Comparison of ENCODE assay signal across 28 cellular contexts in the genomic region with DNA sequence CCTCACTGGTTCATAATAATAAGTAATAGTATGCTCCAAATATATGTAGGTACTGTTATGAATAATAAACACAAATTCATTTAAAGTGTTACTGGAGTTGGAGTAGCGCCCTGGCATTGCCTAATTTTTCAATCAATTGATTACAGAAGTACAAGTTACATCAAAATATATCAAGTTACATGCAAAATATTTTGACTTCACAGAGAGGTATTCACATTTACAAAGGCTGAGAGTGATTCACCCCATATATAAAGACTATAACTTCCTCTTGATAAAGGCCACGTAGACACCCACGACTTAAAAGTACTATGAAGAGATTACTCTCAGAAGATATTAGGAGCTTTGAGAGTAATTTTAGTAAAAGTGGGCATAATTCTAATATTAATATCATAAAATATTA. TPM values are rescaled to one million over a fixed set of nuclear protein-coding genes. Genes with fewer than 3 reads are reported as not detected.
DNase-seq lines count a peak whose midpoint lies in the region; TF ChIP-seq lines count a peak whose summit lies in the region.
"Had no signal": no experiment of that assay in that cellular context is flagged by ENCODE, and none has a peak within 500 bp of the region (broad histone marks: within the 10 kb centered on the region; RNA-seq: fewer than 3 reads in every experiment).

No MANE protein-coding gene starts in this region.

- H4K20me1 ChIP-seq in hepatocyte (ENCODE audit: insufficient read depth, poor library complexity, severe bottlenecking): no peaks in the 10 kb centered on the region

- DNase-seq in HS-5 (ENCODE audit: low read depth): peak; percentile 63
- peak; percentile 29 for DNase-seq in amniotic epithelial cell (ENCODE audit: low read depth)
- peak; percentile 19 for DNase-seq in fibroblast of gingiva (ENCODE audit: low read depth)
- no peak for DNase-seq in hepatocyte (ENCODE audit: low spot score)
- no peak for DNase-seq in lower leg skin (ENCODE audit: low spot score in 2 of 2)
- DNase-seq in colonic mucosa: no peak
- DNase-seq: activated CD4-positive, alpha-beta T cell treated with anti-CD3 and anti-CD28 coated beads, Interleukin-2, amount 10 ng/mL, durations not matched to agents 24 days and 14 days; activated effector memory CD4-positive, alpha-beta T cell treated with Interleukin-2 at 50 U/mL for 16 hours; activated naive CD8-positive, alpha-beta T cell treated with anti-CD3 and anti-CD28 coated beads for 36 hours; activated T-cell treated with anti-CD3 and anti-CD28 coated beads, Interleukin-2, amount 50 U/mL, for 1 hour; C1 segment of cervical spinal cord; DMS53; left cardiac atrium; naive thymus-derived CD8-positive, alpha-beta T cell; NCI-H1436 treated with DMSO at 0.1 percent for 48 hours; NCI-H345; NCI-H69; occipital lobe; psoas muscle; SIG-M5; sigmoid colon; stimulated activated naive B cell treated with anti-CD40 and anti-IgM and Interleukin-4, amounts not matched to agents 10 μg/mL and 1 μg/mL and 100 μg/mL, for 72 hours; substantia nigra; T1000; upper lobe of left lung had no signal

- H3K9me2 ChIP-seq in hepatocyte (replicated peaks; ENCODE audit: insufficient read depth): no peaks in the 10 kb centered on the region

- H3K79me2 ChIP-seq in hepatocyte: no peaks in the 10 kb centered on the region

- no peak overlapping the region for H3K9ac ChIP-seq in skeletal muscle satellite cell (ENCODE audit: low read depth, low read length)
- no peak overlapping the region for H3K9ac ChIP-seq in colonic mucosa (ENCODE audit: low read depth in 2 of 2, low read length in 2 of 2)

- H3K4me1 ChIP-seq in skeletal muscle satellite cell (ENCODE audit: control insufficient read depth, insufficient read depth, low read length) (peaks cover 23% of the 10 kb centered on the region), hepatocyte (ENCODE audit: insufficient read depth) (no peaks in the 10 kb centered on the region), colonic mucosa (no peaks in the 10 kb centered on the region)
- H3K4me1 ChIP-seq: psoas muscle, sigmoid colon, upper lobe of left lung had no signal

- H3K4me2 ChIP-seq in skeletal muscle satellite cell (ENCODE audit: low read length) (peak overlapping the region; percentile 4), hepatocyte (no peak overlapping the region)

- H3K9me3 ChIP-seq in skeletal muscle satellite cell (replicated peaks; ENCODE audit: low read length): peaks cover 3% of the 10 kb centered on the region
- H3K9me3 ChIP-seq in hepatocyte (ENCODE audit: low read depth): no peaks in the 10 kb centered on the region
- H3K9me3 ChIP-seq in colonic mucosa: no peaks in the 10 kb centered on the region
- H3K9me3 ChIP-seq: psoas muscle, sigmoid colon had no signal

- no peak overlapping the region for H3K27ac ChIP-seq in hepatocyte
- no peak overlapping the region for H3K27ac ChIP-seq in colonic mucosa
- H3K27ac ChIP-seq: psoas muscle, sigmoid colon, upper lobe of left lung had no signal

- intact Hi-C loops in lower leg skin (cut with DNase I; ENCODE audit: low total_unique reads) (no loop called here), colonic mucosa (cut with DNase I) (no loop called here)

- TF ChIP-seq POLR2A in lower leg skin (IDR thresholded peaks at IDR 0.05): no peak

- no peak for TF ChIP-seq CTCF in hepatocyte (IDR thresholded peaks at IDR 0.05; ENCODE audit: poor library complexity)
- no peak for TF ChIP-seq CTCF in lower leg skin (IDR thresholded peaks at IDR 0.05)
- no peak for TF ChIP-seq CTCF in colonic mucosa (IDR thresholded peaks at IDR 0.05)

- WGBS in hepatocyte (ENCODE audit: low lambda C conversion rate, missing lambda C conversion rate): 83% methylated on average over 3 of the region's 3 CpGs
- 62 to 84% methylated on average over 3 of the region's 3 CpGs for WGBS in lower leg skin, 2 donors

- no peak overlapping the region for H3K4me3 ChIP-seq in skeletal muscle satellite cell (ENCODE audit: low read length)
- no peak overlapping the region for H3K4me3 ChIP-seq in hepatocyte
- H3K4me3 ChIP-seq in lower leg skin (ENCODE audit: low read depth, poor library complexity, severe bottlenecking): no peak overlapping the region
- H3K4me3 ChIP-seq in colonic mucosa: no peak overlapping the region
- H3K4me3 ChIP-seq: psoas muscle, sigmoid colon, upper lobe of left lung had no signal

- H3K27me3 ChIP-seq in skeletal muscle satellite cell (ENCODE audit: control insufficient read depth, insufficient read depth, low read length): no peaks in the 10 kb centered on the region
- H3K27me3 ChIP-seq in hepatocyte: no peaks in the 10 kb centered on the region
- no peaks in the 10 kb centered on the region for H3K27me3 ChIP-seq in colonic mucosa
- H3K27me3 ChIP-seq: sigmoid colon, upper lobe of left lung had no signal

- H3K36me3 ChIP-seq in skeletal muscle satellite cell (ENCODE audit: insufficient read depth, low read length) (no peaks in the 10 kb centered on the region), hepatocyte (replicated peaks; ENCODE audit: insufficient read depth, low read depth) (no peaks in the 10 kb centered on the region), colonic mucosa (no peaks in the 10 kb centered on the region)
- H3K36me3 ChIP-seq: sigmoid colon, upper lobe of left lung had no signal

- no peak overlapping the region for H2AFZ ChIP-seq in hepatocyte

RNA-seq across cellular contexts. Expression of a gene that starts 13.6 kb away (rescaled TPM):
- total RNA-seq in skeletal muscle satellite cell (2012; rRNA removed): under 0.01 TPM in 2 replicates
- total RNA-seq in hepatocyte (5.7 and 7.5 TPM in 2 replicates), lower leg skin (1,000 to 10,000 TPM in 1 of 4 donors, 100 to 1,000 TPM in 3; 653 to 1,410 (median 857) TPM), colonic mucosa (100 to 1,000 TPM; 115 to 249 TPM)
- polyA plus RNA-seq in hepatocyte: 2.1 and 3.3 TPM in 2 replicates
- total RNA-seq: activated CD4-positive, alpha-beta T cell treated with anti-CD3 and anti-CD28 coated beads, Interleukin-2, amount 10 ng/mL, durations not matched to agents 24 days and 14 days; activated CD8-positive, alpha-beta memory T cell treated with anti-CD3 and anti-CD28 coated beads for 36 hours; activated naive CD8-positive, alpha-beta T cell treated with anti-CD3 and anti-CD28 coated beads for 36 hours; mononuclear cell; naive thymus-derived CD8-positive, alpha-beta T cell; occipital lobe; sigmoid colon had no signal
- polyA plus RNA-seq: naive thymus-derived CD8-positive, alpha-beta T cell had no signal

RNA-seq across cellular contexts. Expression of a gene that starts 22.7 kb away (rescaled TPM):
- total RNA-seq in skeletal muscle satellite cell (2012; rRNA removed): 10.7 and 13.2 TPM in 2 replicates
- total RNA-seq in hepatocyte (7.1 and 7.3 TPM in 2 replicates), lower leg skin (1 to 10 TPM; 2.1 to 10.0 (median 3.5) TPM), colonic mucosa (1 to 10 TPM; 6.8 to 8.0 TPM)
- 6.0 and 7.1 TPM in 2 replicates for polyA plus RNA-seq in hepatocyte

Comparison
In these comparisons a context has a peak if more than half of its experiments do, and no peak if none do; other contexts are left out.
1. DNase-seq: peak in HS-5 (single experiment), amniotic epithelial cell (single experiment) and fibroblast of gingiva (single experiment); none in hepatocyte (single experiment), lower leg skin (0 of 2) and colonic mucosa (single experiment).
2. RNA of a gene that starts 13.6 kb away (total RNA-seq): 653 to 1,410 TPM in lower leg skin and 115 to 249 TPM in colonic mucosa; 5.7 to 7.5 TPM in hepatocyte; every median in the first group is over 10 times any median in the second.